ENCODE assay signal across 22 cellular contexts in genomic region chr18:1048048-1048447, GRCh38.
DNase-seq lines count a peak whose midpoint lies in the region; ATAC-seq, FAIRE-seq and TF ChIP-seq lines count a peak whose summit lies in the region.
"Had no signal": no experiment of that assay in that cellular context is flagged by ENCODE, and none has a peak within 500 bp of the region (broad histone marks: within the 10 kb centered on the region; RNA-seq: fewer than 3 reads in every experiment).

No MANE protein-coding gene starts in this region.

- no peak overlapping the region for H2BK15ac ChIP-seq in mesendoderm (replicated peaks; ENCODE audit: low read depth)

- no peak for TF ChIP-seq EP300 in tibial nerve (IDR thresholded peaks at IDR 0.05)

- H3K9me3 ChIP-seq in HUES6 (ENCODE audit: control insufficient read depth, insufficient read depth, low read depth, low read length) (peaks cover 3% of the 10 kb centered on the region; the same call in 1 of the 2 replicates), tibial nerve (no peaks in the 10 kb centered on the region)
- H3K9me3 ChIP-seq: body of pancreas had no signal

- H3K9ac ChIP-seq in HUES6 (ENCODE audit: low read length) (no peak overlapping the region), mesendoderm (ENCODE audit: low read length) (no peak overlapping the region)

- H3K36me3 ChIP-seq in HUES6 (ENCODE audit: control insufficient read depth, insufficient read depth, low read length) (no peaks in the 10 kb centered on the region), bronchial epithelial cell (ENCODE audit: control insufficient read depth, insufficient read depth, low read length) (no peaks in the 10 kb centered on the region), mesendoderm (ENCODE audit: control insufficient read depth, insufficient read depth, low read length) (no peaks in the 10 kb centered on the region), tibial nerve (no peaks in the 10 kb centered on the region)
- H3K36me3 ChIP-seq: spleen had no signal

- no peaks in the 10 kb centered on the region for H3K4me1 Mint-ChIP-seq in stimulated activated naive B cell treated with anti-CD40 and anti-IgM and Interleukin-4, amounts not matched to agents 10 μg/mL and 1 μg/mL and 100 μg/mL, for 72 hours
- H3K4me1 Mint-ChIP-seq: T-helper 17 cell had no signal

- no peak overlapping the region for H3K23ac ChIP-seq in mesendoderm (ENCODE audit: low read length)

- H2BK5ac ChIP-seq in mesendoderm (ENCODE audit: low read length) = no peak overlapping the region

- WGBS in mesendoderm (ENCODE audit: extremely low coverage, insufficient coverage, low lambda C conversion rate) = no CpG with 5 or more reads among the region's 4 CpGs
- 48 to 52% methylated on average over 4 of the region's 4 CpGs for WGBS in tibial nerve, 2 donors

- no peak overlapping the region for H3K27ac Mint-ChIP-seq in stimulated activated naive B cell treated with anti-CD40 and anti-IgM and Interleukin-4, amounts not matched to agents 10 μg/mL and 1 μg/mL and 100 μg/mL, for 72 hours
- H3K27ac Mint-ChIP-seq: activated T-cell treated with anti-CD3 and anti-CD28 coated beads, Interleukin-2, amount 50 U/mL, for 24 hours; progenitor cell of endocrine pancreas; T-helper 17 cell had no signal

- H3K18ac ChIP-seq in mesendoderm (ENCODE audit: low read length) = no peak overlapping the region

- FAIRE-seq in D721Med (lab: Jason Lieb, UNC) = peak; percentile 29
- no peak for FAIRE-seq in bronchial epithelial cell (lab: Jason Lieb, UNC)

- no peaks in the 10 kb centered on the region for H3K79me2 ChIP-seq in mesendoderm (ENCODE audit: control insufficient read depth, insufficient read depth, low read length)

- no peak for ATAC-seq in stimulated activated naive B cell treated with anti-CD40 and anti-IgM and Interleukin-4, amounts not matched to agents 10 μg/mL and 1 μg/mL and 100 μg/mL, for 72 hours (replicated peaks)
- no peak for ATAC-seq in HG02840 (IDR thresholded peaks at IDR 0.05; ENCODE audit: low FRiP score, unreplicated experiment)
- ATAC-seq: body of pancreas, left lobe of liver, T-helper 17 cell had no signal

- H2BK120ac ChIP-seq in mesendoderm (ENCODE audit: low read depth, low read length) = no peak overlapping the region

- TF ChIP-seq CTCF in D721Med (IDR thresholded peaks at IDR 0.05; ENCODE audit: insufficient read depth, missing control alignments) (no peak), bronchial epithelial cell (IDR thresholded peaks at IDR 0.05; ENCODE audit: insufficient read depth, low read length, severe bottlenecking) (no peak), GM20000 (IDR thresholded peaks at IDR 0.05; ENCODE audit: extremely low read depth, missing control alignments) (no peak), tibial nerve (IDR thresholded peaks at IDR 0.05) (no peak)

- no peak overlapping the region for H3K4me2 ChIP-seq in mesendoderm (ENCODE audit: low read length)

- no peak overlapping the region for H3K4ac ChIP-seq in mesendoderm (ENCODE audit: low read depth, low read length)

- no peak overlapping the region for H3K4me3 ChIP-seq in HUES6 (ENCODE audit: low read depth, low read length)
- H3K4me3 ChIP-seq in bronchial epithelial cell (ENCODE audit: low read depth, low read length) = no peak overlapping the region
- H3K4me3 ChIP-seq in mesendoderm (ENCODE audit: low read length) = no peak overlapping the region
- no peak overlapping the region for H3K4me3 ChIP-seq in tibial nerve
- H3K4me3 ChIP-seq: body of pancreas, coronary artery, spleen had no signal

- H4K8ac ChIP-seq in mesendoderm (ENCODE audit: low read depth, low read length) = no peak overlapping the region

- peaks cover 18% of the 10 kb centered on the region for H3K4me1 ChIP-seq in HUES6 (ENCODE audit: control insufficient read depth, insufficient read depth, low read length)
- no peaks in the 10 kb centered on the region for H3K4me1 ChIP-seq in mesendoderm (ENCODE audit: control insufficient read depth, low read depth, low read length)
- no peaks in the 10 kb centered on the region for H3K4me1 ChIP-seq in tibial nerve
- H3K4me1 ChIP-seq: body of pancreas, spleen had no signal

- H4K5ac ChIP-seq in mesendoderm (ENCODE audit: low read length) = no peak overlapping the region

- no peaks in the 10 kb centered on the region for H3K27me3 Mint-ChIP-seq in stimulated activated naive B cell treated with anti-CD40 and anti-IgM and Interleukin-4, amounts not matched to agents 10 μg/mL and 1 μg/mL and 100 μg/mL, for 72 hours
- H3K27me3 Mint-ChIP-seq: activated T-cell treated with anti-CD3 and anti-CD28 coated beads, Interleukin-2, amount 50 U/mL, for 24 hours; progenitor cell of endocrine pancreas; T-helper 17 cell had no signal

- peaks cover 0 to 7% of the 10 kb centered on the region in 2 donors for H3K9me3 Mint-ChIP-seq in stimulated activated naive B cell treated with anti-CD40 and anti-IgM and Interleukin-4, amounts not matched to agents 10 μg/mL and 1 μg/mL and 100 μg/mL, for 72 hours
- H3K9me3 Mint-ChIP-seq: activated T-cell treated with anti-CD3 and anti-CD28 coated beads, Interleukin-2, amount 50 U/mL, for 24 hours had no signal

- H3K27ac ChIP-seq in HUES6 (ENCODE audit: low read depth, low read length) (0 out of 2 replicates have a peak overlapping the region, but pooled peaks have one; percentile 26), mesendoderm (ENCODE audit: low read depth, low read length) (no peak overlapping the region), tibial nerve (no peak overlapping the region)
- H3K27ac ChIP-seq: body of pancreas, coronary artery, spleen, VCaP had no signal

- H3K36me3 Mint-ChIP-seq in stimulated activated naive B cell treated with anti-CD40 and anti-IgM and Interleukin-4, amounts not matched to agents 10 μg/mL and 1 μg/mL and 100 μg/mL, for 72 hours = no peaks in the 10 kb centered on the region

- no peak for TF ChIP-seq POLR2A in tibial nerve (IDR thresholded peaks at IDR 0.05)

- H2AK5ac ChIP-seq in mesendoderm (ENCODE audit: low read length) = no peak overlapping the region

- DNase-seq in D721Med (ENCODE audit: insufficient read length, low spot score) = no peak
- DNase-seq in bronchial epithelial cell (ENCODE audit: low read depth) = peak; percentile 4
- DNase-seq in mesendoderm = peak; percentile 51
- DNase-seq in GM20000 (ENCODE audit: low spot score) = no peak
- DNase-seq in stimulated activated naive B cell treated with anti-CD40 and anti-IgM and Interleukin-4, amounts not matched to agents 10 μg/mL and 1 μg/mL and 100 μg/mL, for 72 hours = no peak
- no peak for DNase-seq in tibial nerve (ENCODE audit: low spot score in 2 of 2)
- DNase-seq: activated CD4-positive, alpha-beta T cell treated with anti-CD3 and anti-CD28 coated beads, Interleukin-2, amount 50 U/mL, for 48 hours; activated naive CD4-positive, alpha-beta T cell treated with anti-CD3 and anti-CD28 coated beads, Interleukin-2, amount 50 U/mL, for 16 hours; activated T-cell treated with anti-CD3 and anti-CD28 coated beads, Interleukin-2, amount 50 U/mL, for 24 hours; body of pancreas; DMS153; NCI-H526; spleen; stimulated activated CD4-positive, alpha-beta T cell treated with anti-CD3 and anti-CD28 coated beads, Interleukin-4, amount 100 ng/mL, for 4 hours; T-helper 17 cell had no signal

- no peak overlapping the region for H3K4me3 Mint-ChIP-seq in stimulated activated naive B cell treated with anti-CD40 and anti-IgM and Interleukin-4, amounts not matched to agents 10 μg/mL and 1 μg/mL and 100 μg/mL, for 72 hours
- H3K4me3 Mint-ChIP-seq: activated T-cell treated with anti-CD3 and anti-CD28 coated beads, Interleukin-2, amount 50 U/mL, for 24 hours; neural crest cell; T-helper 17 cell had no signal

- H3K79me1 ChIP-seq in mesendoderm (ENCODE audit: low read length) = no peaks in the 10 kb centered on the region

- H3K27me3 ChIP-seq in HUES6 (ENCODE audit: control insufficient read depth, insufficient read depth, low read length) (no peaks in the 10 kb centered on the region), bronchial epithelial cell (ENCODE audit: control insufficient read depth, insufficient read depth, low read length) (no peaks in the 10 kb centered on the region), mesendoderm (ENCODE audit: insufficient read depth, low read length, poor library complexity) (no peaks in the 10 kb centered on the region), tibial nerve (no peaks in the 10 kb centered on the region)
- H3K27me3 ChIP-seq: body of pancreas, spleen had no signal

- no peak overlapping the region for H3K56ac ChIP-seq in mesendoderm (ENCODE audit: low read length)

Comparison
In these comparisons a context has a peak if more than half of its experiments do, and no peak if none do; other contexts are left out.
1. DNase-seq: peak in bronchial epithelial cell (single experiment) and mesendoderm (single experiment); none in D721Med (single experiment), GM20000 (single experiment), stimulated activated naive B cell treated with anti-CD40 and anti-IgM and Interleukin-4, amounts not matched to agents 10 μg/mL and 1 μg/mL and 100 μg/mL, for 72 hours (single experiment) and tibial nerve (0 of 2).